8 cellular contexts compared by ENCODE assay signal in the genomic region with DNA sequence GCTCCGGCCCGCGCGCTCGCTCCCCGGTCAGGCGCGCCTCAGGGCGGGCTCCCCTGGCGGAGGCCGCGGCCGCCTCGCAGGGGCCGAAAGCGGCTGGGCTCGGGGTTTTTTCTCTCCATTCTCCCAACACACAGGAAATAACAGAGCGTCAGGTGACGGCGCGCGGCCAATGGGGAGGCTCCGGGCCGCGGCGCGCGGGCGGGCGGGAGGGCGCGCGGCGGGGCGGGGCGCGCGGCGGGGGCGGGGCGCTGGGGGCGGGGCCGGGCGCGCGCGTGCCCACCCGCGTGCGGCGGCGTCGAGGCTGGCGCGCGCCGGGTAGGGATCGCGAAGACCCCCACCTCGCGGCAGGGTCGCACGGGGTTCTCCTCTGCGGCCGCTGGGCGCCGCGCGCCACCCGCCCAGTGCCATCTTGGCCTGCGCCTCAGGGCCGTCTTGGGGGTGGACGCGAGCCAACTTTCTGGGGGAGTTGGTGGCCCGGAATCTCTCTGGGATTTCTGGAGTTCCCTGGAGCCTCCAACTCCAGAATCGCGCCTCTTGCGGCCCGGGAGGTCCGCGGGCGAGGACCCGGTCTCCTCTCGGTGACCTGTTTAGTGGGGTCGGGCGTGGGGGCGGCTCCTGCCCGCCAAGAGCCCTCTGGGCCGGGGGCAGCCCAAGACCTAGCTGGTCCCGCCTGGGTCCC. TPM values are rescaled to one million over a fixed set of nuclear protein-coding genes. Genes with fewer than 3 reads are reported as not detected.
DNase-seq lines count a peak whose midpoint lies in the region; ATAC-seq and TF ChIP-seq lines count a peak whose summit lies in the region.

A gene (minus strand): TSS at position 142 of the 679 bp plus-strand sequence. CDS start 55,348 bp downstream, outside the sequence.

- ATAC-seq in GM18520 (IDR thresholded peaks at IDR 0.05; ENCODE audit: unreplicated experiment) (peak; percentile 67), HG03064 (IDR thresholded peaks at IDR 0.05; ENCODE audit: low read depth, unreplicated experiment) (peak; percentile 51), left lobe of liver (peak; percentile 68)

- H3K4me1 Mint-ChIP-seq in activated CD4-positive, alpha-beta T cell treated with anti-CD3 and anti-CD28 coated beads, Interleukin-2, amount 10 ng/mL, durations not matched to agents 24 days and 14 days, result peaks cover 19% of the 10 kb centered on the region

- no peak for TF ChIP-seq CTCF in coronary artery (IDR thresholded peaks at IDR 0.05)

- peak within 1 kb of the TSS; percentile 97 for H3K4me3 Mint-ChIP-seq in activated CD4-positive, alpha-beta T cell treated with anti-CD3 and anti-CD28 coated beads, Interleukin-2, amount 10 ng/mL, durations not matched to agents 24 days and 14 days

- peaks cover 10% of the 10 kb centered on the region for H3K36me3 Mint-ChIP-seq in activated CD4-positive, alpha-beta T cell treated with anti-CD3 and anti-CD28 coated beads, Interleukin-2, amount 10 ng/mL, durations not matched to agents 24 days and 14 days (ENCODE audit: low read depth)

- no peaks in the 10 kb centered on the region for H3K9me3 Mint-ChIP-seq in activated CD4-positive, alpha-beta T cell treated with anti-CD3 and anti-CD28 coated beads, Interleukin-2, amount 10 ng/mL, durations not matched to agents 24 days and 14 days

- DNase-seq in A172 (ENCODE audit: low spot score), result peak; percentile 23
- DNase-seq in NCI-H345 treated with DMSO at 0.1 percent for 48 hours (lab: John Stamatoyannopoulos, UW; ENCODE audit: unreplicated experiment), result peak; percentile 39
- peak; percentile 94 for DNase-seq in activated CD4-positive, alpha-beta T cell treated with anti-CD3 and anti-CD28 coated beads, Interleukin-2, amount 10 ng/mL, durations not matched to agents 24 days and 14 days
- no peak for DNase-seq in coronary artery (ENCODE audit: low spot score)
- DNase-seq in left lobe of liver (ENCODE audit: low spot score), result peak; percentile 77
- DNase-seq in stimulated activated CD4-positive, alpha-beta T cell treated with anti-CD3 and anti-CD28 coated beads, Interleukin-2, amount 100 ng/mL, for 24 hours, result peak; percentile 78 to 80

- peak within 1 kb of the TSS; percentile 92 for H3K4me3 ChIP-seq in coronary artery

- peak within 1 kb of the TSS; percentile 81 for H3K27ac Mint-ChIP-seq in activated CD4-positive, alpha-beta T cell treated with anti-CD3 and anti-CD28 coated beads, Interleukin-2, amount 10 ng/mL, durations not matched to agents 24 days and 14 days

- intact Hi-C loops in activated CD4-positive, alpha-beta T cell treated with anti-CD3 and anti-CD28 coated beads, Interleukin-2, amount 10 ng/mL, durations not matched to agents 24 days and 14 days (cut with micrococcal nuclease), result no loop called here

- no peaks in the 10 kb centered on the region for H3K27me3 Mint-ChIP-seq in activated CD4-positive, alpha-beta T cell treated with anti-CD3 and anti-CD28 coated beads, Interleukin-2, amount 10 ng/mL, durations not matched to agents 24 days and 14 days

- peak within 1 kb of the TSS; percentile 70 to 85 for H3K27ac ChIP-seq in coronary artery

RNA-seq across cellular contexts. Expression of the gene that starts here (rescaled TPM):
- total RNA-seq in A172 (2014; rRNA removed; shearing (Covaris generic)), result 12.4 and 26.0 TPM in 2 replicates
- 83.0 and 85.4 TPM in 2 replicates for total RNA-seq in activated CD4-positive, alpha-beta T cell treated with anti-CD3 and anti-CD28 coated beads, Interleukin-2, amount 10 ng/mL, durations not matched to agents 24 days and 14 days
- total RNA-seq in left lobe of liver, result 19.0 TPM
